1 cellular context compared by ENCODE assay signal in the genomic region with DNA sequence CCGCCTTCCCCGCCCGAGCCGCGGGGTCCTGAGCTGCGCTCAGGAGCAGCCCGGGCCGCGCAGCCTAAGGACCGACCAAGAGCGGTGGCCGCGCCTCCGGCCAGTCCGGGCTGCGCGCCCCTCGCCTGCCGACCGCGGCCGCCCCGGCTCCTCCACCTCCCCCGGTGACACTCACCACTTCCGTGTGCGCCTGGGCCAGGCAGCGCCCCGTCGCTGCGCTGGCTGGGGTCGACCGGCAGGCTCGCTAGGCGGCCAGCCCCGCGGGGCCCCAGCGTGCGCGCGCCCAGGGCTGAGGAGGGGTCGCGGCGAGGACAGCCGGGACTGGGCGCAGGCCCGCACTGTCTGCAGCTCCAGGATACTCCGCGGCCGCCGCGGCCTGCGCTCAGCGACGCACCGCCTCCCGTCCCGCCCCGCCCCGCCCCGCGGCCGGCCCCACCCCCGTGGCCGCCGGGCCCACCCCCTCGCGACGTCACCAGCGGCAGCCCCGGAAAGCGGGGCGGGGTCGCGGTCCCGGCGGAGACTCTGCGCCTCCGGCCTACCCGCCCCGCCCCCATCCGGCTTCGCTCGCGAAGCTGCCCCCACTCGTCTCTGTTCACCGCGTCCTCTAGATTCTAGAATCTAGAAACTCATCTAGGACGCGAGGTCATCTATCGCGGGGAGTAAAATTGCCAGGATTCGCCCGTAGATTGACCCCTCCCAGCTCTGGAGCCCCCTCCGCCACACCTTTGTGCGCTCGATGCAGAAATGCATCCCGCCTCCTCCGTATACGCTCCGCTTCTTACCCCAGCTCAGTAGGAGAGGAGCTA.
TF ChIP-seq lines count a peak whose summit lies in the region.

A gene (minus strand): TSS at position 392 of the 806 bp plus-strand sequence. CDS start 80,285 bp downstream, outside the sequence.

TF ChIP-seq in IMR-90, 13 proteins besides CTCF, POLR2A, EP300 and RAD21:
- no peak for TF ChIP-seq SMC3 (IDR thresholded peaks at IDR 0.05; ENCODE audit: low read depth, low read length)
- peak; percentile 78; the same call in 1 of the 2 replicates for TF ChIP-seq MAZ (IDR thresholded peaks at IDR 0.05; ENCODE audit: borderline replicate concordance, low read depth, low read length)
- no peak for TF ChIP-seq NFE2L2 (IDR thresholded peaks at IDR 0.05; ENCODE audit: low read depth, low read length)
- TF ChIP-seq MXI1 (IDR thresholded peaks at IDR 0.05; ENCODE audit: borderline replicate concordance, low read depth, low read length): no peak
